In genomic region chr6:170107606-170108222, GRCh38 we compare ENCODE assay signal across 16 cellular contexts.
"Had no signal": no experiment of that assay in that cellular context is flagged by ENCODE, and none has a peak within 500 bp of the region (broad histone marks: within the 10 kb centered on the region; RNA-seq: fewer than 3 reads in every experiment).

No MANE protein-coding gene starts in this region.

- DNase-seq: activated CD4-positive, alpha-beta T cell treated with anti-CD3 and anti-CD28 coated beads, Interleukin-2, amount 50 U/mL, for 1 hour; activated CD4-positive, CD25-positive, alpha-beta regulatory T cell; activated T-cell treated with anti-CD3 and anti-CD28 coated beads, Interleukin-2, amount 50 U/mL, for 4 hours; nucleus accumbens; stimulated activated CD4-positive, alpha-beta T cell treated with anti-CD3 and anti-CD28 coated beads, Interleukin-12 subunit alpha, Interleukin-12 subunit beta, amount 100 ng/mL, for 4 hours; substantia nigra had no signal

- H3K36me3 ChIP-seq: gastroesophageal sphincter, left lung, upper lobe of left lung had no signal

- H3K27ac ChIP-seq: dorsolateral prefrontal cortex, gastroesophageal sphincter, left lung, upper lobe of left lung had no signal

- H3K4me1 ChIP-seq: gastroesophageal sphincter, left lung, upper lobe of left lung had no signal

- H3K4me1 Mint-ChIP-seq: memory B cell; stimulated activated memory B cell treated with anti-CD40 and anti-IgM and Interleukin-4, amounts not matched to agents 10 μg/mL and 1 μg/mL and 100 μg/mL, for 72 hours had no signal

- H3K9me3 Mint-ChIP-seq: activated T-cell treated with anti-CD3 and anti-CD28 coated beads, Interleukin-2, amount 50 U/mL, for 4 hours; T-helper 2 cell treated with Interferon-gamma antibody and Interleukin-4, amounts not matched to agents 5 μg/mL and 100 μg/mL, for 36 hours had no signal

- ATAC-seq: activated T-cell treated with anti-CD3 and anti-CD28 coated beads, Interleukin-2, amount 50 U/mL, for 4 hours; gastroesophageal sphincter; left lung; sciatic nerve; stimulated activated memory B cell treated with anti-CD40 and anti-IgM and Interleukin-4, amounts not matched to agents 10 μg/mL and 1 μg/mL and 100 μg/mL, for 72 hours had no signal

- H3K36me3 Mint-ChIP-seq: memory B cell; stimulated activated memory B cell treated with anti-CD40 and anti-IgM and Interleukin-4, amounts not matched to agents 10 μg/mL and 1 μg/mL and 100 μg/mL, for 72 hours had no signal

- H3K27ac Mint-ChIP-seq: memory B cell; nephron; progenitor cell of endocrine pancreas; stimulated activated memory B cell treated with anti-CD40 and anti-IgM and Interleukin-4, amounts not matched to agents 10 μg/mL and 1 μg/mL and 100 μg/mL, for 72 hours; T-helper 2 cell treated with Interferon-gamma antibody and Interleukin-4, amounts not matched to agents 5 μg/mL and 100 μg/mL, for 36 hours had no signal

- H3K27me3 ChIP-seq: upper lobe of left lung had no signal

- H3K9me3 ChIP-seq: gastroesophageal sphincter, left lung, upper lobe of left lung had no signal

- H3K4me3 Mint-ChIP-seq: activated T-cell treated with anti-CD3 and anti-CD28 coated beads, Interleukin-2, amount 50 U/mL, for 4 hours; memory B cell; nephron; stimulated activated memory B cell treated with anti-CD40 and anti-IgM and Interleukin-4, amounts not matched to agents 10 μg/mL and 1 μg/mL and 100 μg/mL, for 72 hours; T-helper 2 cell treated with Interferon-gamma antibody and Interleukin-4, amounts not matched to agents 5 μg/mL and 100 μg/mL, for 36 hours had no signal

- H3K4me3 ChIP-seq: dorsolateral prefrontal cortex, gastroesophageal sphincter, left lung, upper lobe of left lung had no signal
